In the genomic region with DNA sequence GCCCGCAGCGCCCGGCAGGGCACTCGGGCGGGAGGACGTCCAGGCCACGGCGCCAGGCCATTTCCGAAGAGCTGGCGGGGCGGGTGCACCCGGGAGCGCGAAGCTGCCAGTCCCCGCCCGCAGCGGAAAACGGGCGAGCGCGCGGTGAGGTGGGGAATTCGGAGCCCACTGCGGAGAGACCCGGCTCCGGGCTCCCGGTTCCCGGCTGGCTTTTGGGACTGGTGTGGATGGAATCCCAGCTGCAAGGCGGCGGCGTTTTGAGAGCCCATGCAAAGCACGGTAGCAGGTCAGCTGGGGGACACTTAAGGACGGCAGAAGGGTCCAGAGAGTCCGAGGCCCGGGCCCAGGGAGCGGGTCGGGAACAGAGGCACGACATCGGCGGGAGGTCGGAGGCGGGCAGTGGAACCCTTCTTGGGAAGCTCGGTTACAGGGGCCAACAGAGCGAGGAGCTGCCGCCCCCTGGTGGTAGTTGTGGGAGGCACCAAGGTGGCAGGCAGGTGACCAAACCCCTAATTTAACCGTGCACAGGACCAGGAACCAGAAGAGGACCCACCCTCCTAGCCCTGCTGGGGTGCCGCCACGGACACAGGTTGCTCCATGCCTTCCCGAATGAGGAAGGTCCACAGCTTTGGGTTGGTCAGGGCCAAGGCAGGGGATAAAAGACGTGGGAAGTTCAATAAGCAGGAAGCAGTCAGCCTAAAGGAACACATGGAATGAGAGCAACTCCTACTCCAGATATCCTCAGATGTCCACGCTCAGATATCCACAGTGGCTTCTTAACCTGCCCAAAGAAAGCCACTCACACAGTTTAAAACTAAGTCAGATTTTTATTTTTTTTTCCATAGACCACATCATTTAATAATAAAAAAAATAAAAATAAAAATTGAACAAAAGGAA, we compare ENCODE assay signal across 8 cellular contexts. TPM values are rescaled to one million over a fixed set of nuclear protein-coding genes. Genes with fewer than 3 reads are reported as not detected.
A peak's percentile ranks its signal among the peaks of the same experiment; 100 is the strongest.
DNase-seq lines count a peak whose midpoint lies in the region; ATAC-seq, FAIRE-seq and TF ChIP-seq lines count a peak whose summit lies in the region.

No MANE protein-coding gene starts in this region.

- H3K9ac ChIP-seq in HepG2 (ENCODE audit: insufficient read depth, low read depth, low read length): peak overlapping the region; percentile 40; the same call in 1 of the 2 replicates

- in situ Hi-C loops in HepG2 (cut with HindIII; ENCODE audit: extremely low pct_ligation_motif_present, low pct_unique_long_range_greater_than_20kb): no loop called here

- TF ChIP-seq RAD21 in HepG2 (CRISPR knock-in tag; IDR thresholded peaks at IDR 0.05): peak; percentile 98

- POLR2A ChIA-PET in HepG2 (lab: Yijun Ruan, JAX): interaction anchor here (0.6 to 7.4 kb wide), 29 partner anchors 11 to 263 kb away, joined by 3 to 72 read pairs (median 5); partner anchors contain the start of genes ACIN1, AJUBA, BCL2L2 and C14orf119

- BruUV-seq in HepG2 (replicated peaks; lab: Mats Ljungman, UMichigan): no TSS peak

- H2AFZ ChIP-seq in HepG2 (ENCODE audit: low read length): no peak overlapping the region

- peak overlapping the region; percentile 98 for H3K4me2 ChIP-seq in HepG2 (ENCODE audit: low read depth, low read length)

- peak; percentile 87 for FAIRE-seq in HepG2 (lab: Jason Lieb, UNC)

- no peaks in the 10 kb centered on the region for H3K79me2 ChIP-seq in HepG2 (ENCODE audit: insufficient read depth, low read length)

- H3K36me3 ChIP-seq in WERI-Rb-1: peaks cover 48% of the 10 kb centered on the region
- peaks cover 33 to 36% of the 10 kb centered on the region in 2 experiments for H3K36me3 ChIP-seq in HepG2 (replicated peaks in 1 of 2; ENCODE audit: control insufficient read depth in 1 of 2, insufficient read depth in 2 of 2, low read length in 2 of 2)

- peak overlapping the region; percentile 82 for H3K27ac ChIP-seq in WERI-Rb-1
- no peak overlapping the region for H3K27ac ChIP-seq in HepG2 (ENCODE audit: extremely low read length, insufficient read depth, low read length)

- CTCF ChIA-PET in HepG2 (lab: Yijun Ruan, JAX; ENCODE audit: low intra/inter-chr PET ratio, low total read pairs): interaction anchor here (0.9 to 8.5 kb wide), 15 partner anchors 11 to 501 kb away, joined by 3 to 173 read pairs (median 4); partner anchors contain the start of gene AJUBA

- peak in 1 of 2 experiments; percentile 66; a peak in 1 of 4 replicates for TF ChIP-seq EP300 in HepG2 (IDR thresholded peaks at IDR 0.05; ENCODE audit: low read depth in 2 of 2, low read length in 2 of 2)
- 0 out of 2 replicates have a peak, but pooled peaks have one; percentile 32 for TF ChIP-seq EP300 in HepG2 (CRISPR knock-in tag; IDR thresholded peaks at IDR 0.05; ENCODE audit: borderline replicate concordance)

- H3K4me3 ChIP-seq in WERI-Rb-1 (ENCODE audit: low read depth, low read length) (peak overlapping the region; percentile 76), choroid plexus epithelial cell (ENCODE audit: low read depth, low read length) (peak overlapping the region; percentile 60), HepG2 (replicated peaks in 1 of 3; ENCODE audit: insufficient read depth in 1 of 3, low read depth in 2 of 3, low read length in 3 of 3) (peak overlapping the region; percentile 55 to 88 (median 64))

- ATAC-seq in GM18868 (IDR thresholded peaks at IDR 0.05; ENCODE audit: unreplicated experiment) (peak; percentile 58), HG03159 (IDR thresholded peaks at IDR 0.05; ENCODE audit: unreplicated experiment) (peak; percentile 59), HepG2 (peak; percentile 71)

- peaks cover 29% of the 10 kb centered on the region for H3K4me1 ChIP-seq in HepG2 (ENCODE audit: insufficient read depth, low read length)

- peaks cover 13% of the 10 kb centered on the region; the same call in 1 of the 2 replicates for H4K20me1 ChIP-seq in HepG2 (ENCODE audit: insufficient read depth, low read length)

- 4% methylated on average over 47 of the region's 51 CpGs for WGBS in HepG2 (ENCODE audit: low lambda C conversion rate)

- H3K27me3 ChIP-seq in WERI-Rb-1 (ENCODE audit: insufficient read depth, low read depth, severe bottlenecking) (no peaks in the 10 kb centered on the region), HepG2 (ENCODE audit: control insufficient read depth in 1 of 2, insufficient read depth in 2 of 2, low read length in 2 of 2) (peaks cover 0 to 6% of the 10 kb centered on the region in 2 experiments; a peak in 1 of 5 replicates)

- peak in 1 of 2 experiments; percentile 39; a peak in 1 of 4 replicates for TF ChIP-seq POLR2A in HepG2 (IDR thresholded peaks at IDR 0.05; ENCODE audit: insufficient read depth in 1 of 2, low read depth in 2 of 2, low read length in 2 of 2)

- intact Hi-C loops in HepG2 (cut with micrococcal nuclease; ENCODE audit: unreplicated experiment): loop anchor here (1.0 kb wide), 5 partner anchors 51 to 501 kb away; no protein-coding TSS in a partner anchor

- H3K9me3 ChIP-seq in WERI-Rb-1 (ENCODE audit: severe bottlenecking): no peaks in the 10 kb centered on the region
- no peaks in the 10 kb centered on the region for H3K9me3 ChIP-seq in HepG2 (ENCODE audit: low read length)

- DNase-seq in WERI-Rb-1 (peak; percentile 92), choroid plexus epithelial cell (ENCODE audit: low read depth) (peak; percentile 85), HepG2 (ENCODE audit: low spot score) (peak; percentile 92), NCI-H2196 (lab: John Stamatoyannopoulos, UW; ENCODE audit: unreplicated experiment) (no peak), NCI-H526 treated with DMSO at 0.1 percent for 48 hours (lab: John Stamatoyannopoulos, UW) (no peak)
- peak; percentile 81 to 84 for DNase-seq in stimulated activated CD4-positive, alpha-beta T cell treated with anti-CD3 and anti-CD28 coated beads, Interleukin-4, amount 100 ng/mL, for 4 hours

- TF ChIP-seq CTCF in WERI-Rb-1 (IDR thresholded peaks at IDR 0.05; ENCODE audit: low read depth, low read length): peak; percentile 96
- peak; percentile 94 for TF ChIP-seq CTCF in choroid plexus epithelial cell (conservative IDR thresholded peaks at IDR 0.05; ENCODE audit: low read depth, low read length)
- TF ChIP-seq CTCF in HepG2 (CRISPR knock-in tag; IDR thresholded peaks at IDR 0.05): peak; percentile 100

RNA-seq across cellular contexts. Expression of gene CDH24, which starts 0.7 kb away (rescaled TPM):
- 0.41 and 0.69 TPM in 2 replicates for total RNA-seq in HepG2 (2016; rRNA removed; fragmentation: Illumina TruSeq; extraction: Trizol)
- total RNA-seq in HepG2 (2016; cell fraction: cytosol; rRNA removed; fragmentation: Illumina TruSeq; extraction: Trizol; ENCODE audit: low read depth): 0.35 and 0.40 TPM in 2 replicates
- 0.45 and 0.76 TPM in 2 replicates for total RNA-seq in HepG2 (2016; cell fraction: insoluble cytoplasmic fraction; rRNA removed; fragmentation: Illumina TruSeq; extraction: Trizol)
- 1.1 and 1.2 TPM in 2 replicates for total RNA-seq in HepG2 (2016; cell fraction: membrane; rRNA removed; fragmentation: Illumina TruSeq; extraction: Trizol)
- 0.56 and 0.59 TPM in 2 replicates for total RNA-seq in HepG2 (2016; cell fraction: nucleus; rRNA removed; fragmentation: Illumina TruSeq; extraction: Trizol)
- polyA plus RNA-seq in HepG2 (2011; rRNA removed): 0.99 and 1.2 TPM in 2 replicates
- 0.41 and 0.76 TPM in 2 replicates for polyA plus RNA-seq in HepG2 (2011; cell fraction: cytosol; rRNA removed)
- 6.5 and 6.6 TPM in 2 replicates for polyA plus RNA-seq in HepG2 (2011; cell fraction: nucleus; rRNA removed)
- 0.50 and 0.55 TPM in 2 replicates for polyA plus RNA-seq in HepG2 (2012)
- 0.59 and 0.70 TPM in 2 replicates for polyA plus RNA-seq in HepG2 (2016; cell fraction: cytosol; fragmentation: Illumina TruSeq; extraction: Trizol; ENCODE audit: low read depth)
- polyA plus RNA-seq in HepG2 (2016; cell fraction: insoluble cytoplasmic fraction; fragmentation: Illumina TruSeq; extraction: Trizol; ENCODE audit: low read depth): 0.41 and 0.73 TPM in 2 replicates
- 1.0 and 1.2 TPM in 2 replicates for polyA plus RNA-seq in HepG2 (2016; cell fraction: membrane; fragmentation: Illumina TruSeq; extraction: Trizol; ENCODE audit: low read depth)
- polyA plus RNA-seq in HepG2 (2016; cell fraction: nucleus; fragmentation: Illumina TruSeq; extraction: Trizol; ENCODE audit: insufficient read depth, low read depth): 2.5 and 2.8 TPM in 2 replicates
- polyA minus RNA-seq in HepG2 (2011; rRNA and poly(A)+ RNA removed; ENCODE audit: low replicate concordance): 1.1 and 16.3 TPM in 2 replicates
- 0.40 and 0.44 TPM in 2 replicates for polyA minus RNA-seq in HepG2 (2011; cell fraction: cytosol; rRNA and poly(A)+ RNA removed)
- 0.90 and 0.99 TPM in 2 replicates for polyA minus RNA-seq in HepG2 (2011; cell fraction: nucleus; rRNA and poly(A)+ RNA removed)

RNA-seq across cellular contexts. Expression of gene PSMB11, which starts 16.0 kb away (rescaled TPM):
- not detected in 2 replicates for total RNA-seq in HepG2 (2016; rRNA removed; fragmentation: Illumina TruSeq; extraction: Trizol)
- not detected in 2 replicates for total RNA-seq in HepG2 (2016; cell fraction: cytosol; rRNA removed; fragmentation: Illumina TruSeq; extraction: Trizol; ENCODE audit: low read depth)
- not detected in 2 replicates for total RNA-seq in HepG2 (2016; cell fraction: insoluble cytoplasmic fraction; rRNA removed; fragmentation: Illumina TruSeq; extraction: Trizol)
- total RNA-seq in HepG2 (2016; cell fraction: membrane; rRNA removed; fragmentation: Illumina TruSeq; extraction: Trizol): not detected in 2 replicates
- not detected in 2 replicates for total RNA-seq in HepG2 (2016; cell fraction: nucleus; rRNA removed; fragmentation: Illumina TruSeq; extraction: Trizol)
- not detected in 2 replicates for polyA plus RNA-seq in HepG2 (2011; rRNA removed)
- not detected in 2 replicates for polyA plus RNA-seq in HepG2 (2011; cell fraction: cytosol; rRNA removed)
- not detected in 2 replicates for polyA plus RNA-seq in HepG2 (2011; cell fraction: nucleus; rRNA removed)
- not detected in 2 replicates for polyA plus RNA-seq in HepG2 (2012)
- not detected in 2 replicates for polyA plus RNA-seq in HepG2 (2016; cell fraction: cytosol; fragmentation: Illumina TruSeq; extraction: Trizol; ENCODE audit: low read depth)
- polyA plus RNA-seq in HepG2 (2016; cell fraction: insoluble cytoplasmic fraction; fragmentation: Illumina TruSeq; extraction: Trizol; ENCODE audit: low read depth): not detected in 2 replicates
- polyA plus RNA-seq in HepG2 (2016; cell fraction: membrane; fragmentation: Illumina TruSeq; extraction: Trizol; ENCODE audit: low read depth): not detected in 2 replicates
- polyA plus RNA-seq in HepG2 (2016; cell fraction: nucleus; fragmentation: Illumina TruSeq; extraction: Trizol; ENCODE audit: insufficient read depth, low read depth): not detected in 2 replicates
- 0.10 TPM in 1 of 2 replicates, not detected in the other for polyA minus RNA-seq in HepG2 (2011; rRNA and poly(A)+ RNA removed; ENCODE audit: low replicate concordance)
- not detected in 2 replicates for polyA minus RNA-seq in HepG2 (2011; cell fraction: cytosol; rRNA and poly(A)+ RNA removed)
- polyA minus RNA-seq in HepG2 (2011; cell fraction: nucleus; rRNA and poly(A)+ RNA removed): not detected in 2 replicates

RNA-seq across cellular contexts. Expression of gene PSMB5, which starts 23.3 kb away (rescaled TPM):
- total RNA-seq in HepG2 (2016; rRNA removed; fragmentation: Illumina TruSeq; extraction: Trizol): 871 and 1,316 TPM in 2 replicates
- total RNA-seq in HepG2 (2016; cell fraction: cytosol; rRNA removed; fragmentation: Illumina TruSeq; extraction: Trizol; ENCODE audit: low read depth): 296 and 327 TPM in 2 replicates
- 923 and 1,358 TPM in 2 replicates for total RNA-seq in HepG2 (2016; cell fraction: insoluble cytoplasmic fraction; rRNA removed; fragmentation: Illumina TruSeq; extraction: Trizol)
- total RNA-seq in HepG2 (2016; cell fraction: membrane; rRNA removed; fragmentation: Illumina TruSeq; extraction: Trizol): 499 and 543 TPM in 2 replicates
- total RNA-seq in HepG2 (2016; cell fraction: nucleus; rRNA removed; fragmentation: Illumina TruSeq; extraction: Trizol): 325 and 326 TPM in 2 replicates
- polyA plus RNA-seq in HepG2 (2011; rRNA removed): 566 and 705 TPM in 2 replicates
- polyA plus RNA-seq in HepG2 (2011; cell fraction: cytosol; rRNA removed): 909 and 1,129 TPM in 2 replicates
- polyA plus RNA-seq in HepG2 (2011; cell fraction: nucleus; rRNA removed): 173 and 191 TPM in 2 replicates
- polyA plus RNA-seq in HepG2 (2012): 459 and 476 TPM in 2 replicates
- 281 and 292 TPM in 2 replicates for polyA plus RNA-seq in HepG2 (2016; cell fraction: cytosol; fragmentation: Illumina TruSeq; extraction: Trizol; ENCODE audit: low read depth)
- 1,127 and 1,228 TPM in 2 replicates for polyA plus RNA-seq in HepG2 (2016; cell fraction: insoluble cytoplasmic fraction; fragmentation: Illumina TruSeq; extraction: Trizol; ENCODE audit: low read depth)
- 411 and 426 TPM in 2 replicates for polyA plus RNA-seq in HepG2 (2016; cell fraction: membrane; fragmentation: Illumina TruSeq; extraction: Trizol; ENCODE audit: low read depth)
- 421 and 445 TPM in 2 replicates for polyA plus RNA-seq in HepG2 (2016; cell fraction: nucleus; fragmentation: Illumina TruSeq; extraction: Trizol; ENCODE audit: insufficient read depth, low read depth)
- polyA minus RNA-seq in HepG2 (2011; rRNA and poly(A)+ RNA removed; ENCODE audit: low replicate concordance): 455 and 971 TPM in 2 replicates
- polyA minus RNA-seq in HepG2 (2011; cell fraction: cytosol; rRNA and poly(A)+ RNA removed): 370 and 379 TPM in 2 replicates
- 156 and 157 TPM in 2 replicates for polyA minus RNA-seq in HepG2 (2011; cell fraction: nucleus; rRNA and poly(A)+ RNA removed)

RNA-seq across cellular contexts. Expression of gene ACIN1, which starts 36.9 kb away (rescaled TPM):
- total RNA-seq in HepG2 (2016; rRNA removed; fragmentation: Illumina TruSeq; extraction: Trizol): 102 and 165 TPM in 2 replicates
- total RNA-seq in HepG2 (2016; cell fraction: cytosol; rRNA removed; fragmentation: Illumina TruSeq; extraction: Trizol; ENCODE audit: low read depth): 71.3 and 71.5 TPM in 2 replicates
- total RNA-seq in HepG2 (2016; cell fraction: insoluble cytoplasmic fraction; rRNA removed; fragmentation: Illumina TruSeq; extraction: Trizol): 79.7 and 163 TPM in 2 replicates
- total RNA-seq in HepG2 (2016; cell fraction: membrane; rRNA removed; fragmentation: Illumina TruSeq; extraction: Trizol): 59.8 and 62.7 TPM in 2 replicates
- total RNA-seq in HepG2 (2016; cell fraction: nucleus; rRNA removed; fragmentation: Illumina TruSeq; extraction: Trizol): 344 and 371 TPM in 2 replicates
- polyA plus RNA-seq in HepG2 (2011; rRNA removed): 183 and 222 TPM in 2 replicates
- polyA plus RNA-seq in HepG2 (2011; cell fraction: cytosol; rRNA removed): 64.2 and 64.8 TPM in 2 replicates
- 997 and 1,030 TPM in 2 replicates for polyA plus RNA-seq in HepG2 (2011; cell fraction: nucleus; rRNA removed)
- 155 and 156 TPM in 2 replicates for polyA plus RNA-seq in HepG2 (2012)
- 17.6 and 21.0 TPM in 2 replicates for polyA plus RNA-seq in HepG2 (2016; cell fraction: cytosol; fragmentation: Illumina TruSeq; extraction: Trizol; ENCODE audit: low read depth)
- 105 and 132 TPM in 2 replicates for polyA plus RNA-seq in HepG2 (2016; cell fraction: insoluble cytoplasmic fraction; fragmentation: Illumina TruSeq; extraction: Trizol; ENCODE audit: low read depth)
- 29.3 and 37.8 TPM in 2 replicates for polyA plus RNA-seq in HepG2 (2016; cell fraction: membrane; fragmentation: Illumina TruSeq; extraction: Trizol; ENCODE audit: low read depth)
- 1,263 and 1,283 TPM in 2 replicates for polyA plus RNA-seq in HepG2 (2016; cell fraction: nucleus; fragmentation: Illumina TruSeq; extraction: Trizol; ENCODE audit: insufficient read depth, low read depth)
- polyA minus RNA-seq in HepG2 (2011; rRNA and poly(A)+ RNA removed; ENCODE audit: low replicate concordance): 122 and 152 TPM in 2 replicates
- polyA minus RNA-seq in HepG2 (2011; cell fraction: cytosol; rRNA and poly(A)+ RNA removed): 39.4 and 46.3 TPM in 2 replicates
- polyA minus RNA-seq in HepG2 (2011; cell fraction: nucleus; rRNA and poly(A)+ RNA removed): 630 and 693 TPM in 2 replicates

RNA-seq across cellular contexts. Expression of gene C14orf119, which starts 37.3 kb away (rescaled TPM):
- 206 and 299 TPM in 2 replicates for total RNA-seq in HepG2 (2016; rRNA removed; fragmentation: Illumina TruSeq; extraction: Trizol)
- total RNA-seq in HepG2 (2016; cell fraction: cytosol; rRNA removed; fragmentation: Illumina TruSeq; extraction: Trizol; ENCODE audit: low read depth): 51.0 and 54.6 TPM in 2 replicates
- 204 and 326 TPM in 2 replicates for total RNA-seq in HepG2 (2016; cell fraction: insoluble cytoplasmic fraction; rRNA removed; fragmentation: Illumina TruSeq; extraction: Trizol)
- total RNA-seq in HepG2 (2016; cell fraction: membrane; rRNA removed; fragmentation: Illumina TruSeq; extraction: Trizol): 66.2 and 72.9 TPM in 2 replicates
- total RNA-seq in HepG2 (2016; cell fraction: nucleus; rRNA removed; fragmentation: Illumina TruSeq; extraction: Trizol): 67.0 and 72.0 TPM in 2 replicates
- 104 and 117 TPM in 2 replicates for polyA plus RNA-seq in HepG2 (2011; rRNA removed)
- polyA plus RNA-seq in HepG2 (2011; cell fraction: cytosol; rRNA removed): 125 and 157 TPM in 2 replicates
- polyA plus RNA-seq in HepG2 (2011; cell fraction: nucleus; rRNA removed): 52.9 and 72.4 TPM in 2 replicates
- 79.1 and 104 TPM in 2 replicates for polyA plus RNA-seq in HepG2 (2012)
- 39.1 and 40.5 TPM in 2 replicates for polyA plus RNA-seq in HepG2 (2016; cell fraction: cytosol; fragmentation: Illumina TruSeq; extraction: Trizol; ENCODE audit: low read depth)
- polyA plus RNA-seq in HepG2 (2016; cell fraction: insoluble cytoplasmic fraction; fragmentation: Illumina TruSeq; extraction: Trizol; ENCODE audit: low read depth): 290 and 316 TPM in 2 replicates
- 46.1 and 51.5 TPM in 2 replicates for polyA plus RNA-seq in HepG2 (2016; cell fraction: membrane; fragmentation: Illumina TruSeq; extraction: Trizol; ENCODE audit: low read depth)
- polyA plus RNA-seq in HepG2 (2016; cell fraction: nucleus; fragmentation: Illumina TruSeq; extraction: Trizol; ENCODE audit: insufficient read depth, low read depth): 112 and 120 TPM in 2 replicates
- polyA minus RNA-seq in HepG2 (2011; rRNA and poly(A)+ RNA removed; ENCODE audit: low replicate concordance): 101 and 161 TPM in 2 replicates
- 54.7 and 61.1 TPM in 2 replicates for polyA minus RNA-seq in HepG2 (2011; cell fraction: cytosol; rRNA and poly(A)+ RNA removed)
- polyA minus RNA-seq in HepG2 (2011; cell fraction: nucleus; rRNA and poly(A)+ RNA removed): 24.1 and 38.5 TPM in 2 replicates

Comparison
In these comparisons a context has a peak if more than half of its experiments do, and no peak if none do; other contexts are left out.
1. DNase-seq: peak in WERI-Rb-1 (single experiment), choroid plexus epithelial cell (single experiment), HepG2 (single experiment) and stimulated activated CD4-positive, alpha-beta T cell treated with anti-CD3 and anti-CD28 coated beads, Interleukin-4, amount 100 ng/mL, for 4 hours (2 of 2); none in NCI-H2196 (single experiment) and NCI-H526 treated with DMSO at 0.1 percent for 48 hours (single experiment).
2. Peak in every context shown above with its lines, with median percentiles within 50 percentile points of each other: ATAC-seq, H3K4me3 ChIP-seq and CTCF ChIP-seq.